ENCODE assay signal across 1 cellular context in the genomic region with DNA sequence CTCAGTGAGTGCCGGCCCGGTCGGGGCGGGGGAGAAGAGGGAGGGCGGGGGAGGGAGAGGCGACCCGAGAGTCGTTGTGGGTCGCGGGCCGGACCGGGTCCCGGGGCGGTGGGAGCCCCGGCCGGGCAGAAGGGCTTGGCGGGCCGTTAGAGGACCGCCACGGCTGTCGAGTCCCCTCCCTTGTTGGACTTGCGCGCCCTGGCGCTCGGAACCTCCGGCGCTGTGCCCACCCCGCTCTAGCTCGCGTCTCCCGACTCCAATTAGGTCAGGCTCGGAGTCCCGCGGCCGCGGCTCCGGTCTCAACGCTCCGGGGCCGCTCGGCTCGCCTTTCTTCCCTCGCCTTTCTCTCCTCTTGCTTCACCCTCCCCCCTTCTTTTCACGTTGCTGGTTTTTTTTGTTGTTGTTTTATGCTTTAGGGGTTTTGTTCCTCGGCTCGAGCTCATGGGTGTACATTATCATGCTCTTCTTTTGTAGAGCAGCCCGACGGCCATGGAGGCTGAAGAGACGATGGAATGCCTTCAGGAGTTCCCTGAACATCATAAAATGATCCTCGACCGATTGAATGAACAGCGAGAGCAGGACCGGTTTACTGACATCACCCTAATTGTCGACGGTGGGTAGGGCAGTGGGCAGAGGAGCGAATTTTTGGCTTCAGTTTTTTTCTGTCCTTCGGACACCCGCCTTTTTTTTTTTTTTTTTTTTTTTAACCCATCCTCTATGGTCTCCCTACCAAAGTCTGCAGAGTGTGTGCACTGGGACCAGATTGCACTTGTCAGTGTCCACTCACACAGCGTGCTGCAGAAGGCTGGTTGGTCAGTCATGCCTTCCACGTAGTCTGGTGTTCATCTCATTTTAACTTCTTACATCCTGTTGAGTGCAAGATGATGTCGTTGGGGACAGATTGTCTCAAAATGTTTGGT.
TF ChIP-seq lines count a peak whose summit lies in the region.

No MANE protein-coding gene starts in this region.

TF ChIP-seq in K562, 482 proteins besides CTCF, POLR2A, EP300 and RAD21 (continued from another document):
- TF ChIP-seq, protein P1, sequence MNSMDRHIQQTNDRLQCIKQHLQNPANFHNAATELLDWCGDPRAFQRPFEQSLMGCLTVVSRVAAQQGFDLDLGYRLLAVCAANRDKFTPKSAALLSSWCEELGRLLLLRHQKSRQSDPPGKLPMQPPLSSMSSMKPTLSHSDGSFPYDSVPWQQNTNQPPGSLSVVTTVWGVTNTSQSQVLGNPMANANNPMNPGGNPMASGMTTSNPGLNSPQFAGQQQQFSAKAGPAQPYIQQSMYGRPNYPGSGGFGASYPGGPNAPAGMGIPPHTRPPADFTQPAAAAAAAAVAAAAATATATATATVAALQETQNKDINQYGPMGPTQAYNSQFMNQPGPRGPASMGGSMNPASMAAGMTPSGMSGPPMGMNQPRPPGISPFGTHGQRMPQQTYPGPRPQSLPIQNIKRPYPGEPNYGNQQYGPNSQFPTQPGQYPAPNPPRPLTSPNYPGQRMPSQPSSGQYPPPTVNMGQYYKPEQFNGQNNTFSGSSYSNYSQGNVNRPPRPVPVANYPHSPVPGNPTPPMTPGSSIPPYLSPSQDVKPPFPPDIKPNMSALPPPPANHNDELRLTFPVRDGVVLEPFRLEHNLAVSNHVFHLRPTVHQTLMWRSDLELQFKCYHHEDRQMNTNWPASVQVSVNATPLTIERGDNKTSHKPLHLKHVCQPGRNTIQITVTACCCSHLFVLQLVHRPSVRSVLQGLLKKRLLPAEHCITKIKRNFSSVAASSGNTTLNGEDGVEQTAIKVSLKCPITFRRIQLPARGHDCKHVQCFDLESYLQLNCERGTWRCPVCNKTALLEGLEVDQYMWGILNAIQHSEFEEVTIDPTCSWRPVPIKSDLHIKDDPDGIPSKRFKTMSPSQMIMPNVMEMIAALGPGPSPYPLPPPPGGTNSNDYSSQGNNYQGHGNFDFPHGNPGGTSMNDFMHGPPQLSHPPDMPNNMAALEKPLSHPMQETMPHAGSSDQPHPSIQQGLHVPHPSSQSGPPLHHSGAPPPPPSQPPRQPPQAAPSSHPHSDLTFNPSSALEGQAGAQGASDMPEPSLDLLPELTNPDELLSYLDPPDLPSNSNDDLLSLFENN (IDR thresholded peaks at IDR 0.05; ENCODE audit: low read depth in 2 of 2, low read length in 2 of 2), result no peak
